ENCODE assay signal across 20 cellular contexts in genomic region chr6:165922309-165922794, GRCh38.
DNase-seq lines count a peak whose midpoint lies in the region; ATAC-seq and TF ChIP-seq lines count a peak whose summit lies in the region.
"Had no signal": no experiment of that assay in that cellular context is flagged by ENCODE, and none has a peak within 500 bp of the region (broad histone marks: within the 10 kb centered on the region; RNA-seq: fewer than 3 reads in every experiment).

No MANE protein-coding gene starts in this region.

- peak; percentile 63 for DNase-seq in DMS53 treated with DMSO at 0.1 percent for 48 hours (lab: John Stamatoyannopoulos, UW; ENCODE audit: unreplicated experiment)
- peak; percentile 70 for DNase-seq in RPMI7951 (ENCODE audit: low read depth)
- DNase-seq in choroid plexus epithelial cell (ENCODE audit: low read depth): peak; percentile 70
- no peak for DNase-seq in omental fat pad (ENCODE audit: low spot score)
- DNase-seq in SHP77 (lab: John Stamatoyannopoulos, UW): no peak
- no peak for DNase-seq in central memory CD4-positive, alpha-beta T cell
- no peak for DNase-seq in H4 (ENCODE audit: low spot score)
- no peak for DNase-seq in left colon
- DNase-seq: activated CD4-positive, CD25-positive, alpha-beta regulatory T cell treated with anti-CD3 and anti-CD28 coated beads, Interleukin-2, amount 50 U/mL, for 72 hours; CD4-positive, alpha-beta T cell; DMS79; foreskin keratinocyte; H9; KG1; left cardiac atrium; NCI-H1092 treated with DMSO at 0.1 percent for 48 hours; NCI-H2107; NCI-H524 treated with DMSO at 0.1 percent for 48 hours; stimulated activated naive CD8-positive, alpha-beta T cell treated with anti-CD3 and anti-CD28 coated beads, Interleukin-15, Interleukin-2, amounts not matched to agents 100 U/mL and 50 U/mL, for 24 hours had no signal

- no peak overlapping the region for H3K4me3 ChIP-seq in choroid plexus epithelial cell (ENCODE audit: low read depth, low read length)
- H3K4me3 ChIP-seq: tibial nerve had no signal

- intact Hi-C loops in left colon (cut with DNase I, micrococcal nuclease): no loop called here

- TF ChIP-seq CTCF in choroid plexus epithelial cell (conservative IDR thresholded peaks at IDR 0.05; ENCODE audit: low read depth, low read length): no peak
- TF ChIP-seq CTCF in omental fat pad (IDR thresholded peaks at IDR 0.05): no peak

- ATAC-seq in omental fat pad (ENCODE audit: low FRiP score): peak; percentile 58
- ATAC-seq in left colon: no peak
- ATAC-seq: foreskin keratinocyte; left cardiac atrium; stimulated activated naive CD8-positive, alpha-beta T cell treated with anti-CD3 and anti-CD28 coated beads, Interleukin-15, Interleukin-2, amounts not matched to agents 100 U/mL and 50 U/mL, for 24 hours had no signal

Comparison
In these comparisons a context has a peak if more than half of its experiments do, and no peak if none do; other contexts are left out.
1. DNase-seq: peak in DMS53 treated with DMSO at 0.1 percent for 48 hours (single experiment), RPMI7951 (single experiment) and choroid plexus epithelial cell (single experiment); none in omental fat pad (single experiment), SHP77 (0 of 2), central memory CD4-positive, alpha-beta T cell (single experiment), H4 (single experiment) and left colon (0 of 2).